25 cellular contexts compared by ENCODE assay signal in the genomic region with DNA sequence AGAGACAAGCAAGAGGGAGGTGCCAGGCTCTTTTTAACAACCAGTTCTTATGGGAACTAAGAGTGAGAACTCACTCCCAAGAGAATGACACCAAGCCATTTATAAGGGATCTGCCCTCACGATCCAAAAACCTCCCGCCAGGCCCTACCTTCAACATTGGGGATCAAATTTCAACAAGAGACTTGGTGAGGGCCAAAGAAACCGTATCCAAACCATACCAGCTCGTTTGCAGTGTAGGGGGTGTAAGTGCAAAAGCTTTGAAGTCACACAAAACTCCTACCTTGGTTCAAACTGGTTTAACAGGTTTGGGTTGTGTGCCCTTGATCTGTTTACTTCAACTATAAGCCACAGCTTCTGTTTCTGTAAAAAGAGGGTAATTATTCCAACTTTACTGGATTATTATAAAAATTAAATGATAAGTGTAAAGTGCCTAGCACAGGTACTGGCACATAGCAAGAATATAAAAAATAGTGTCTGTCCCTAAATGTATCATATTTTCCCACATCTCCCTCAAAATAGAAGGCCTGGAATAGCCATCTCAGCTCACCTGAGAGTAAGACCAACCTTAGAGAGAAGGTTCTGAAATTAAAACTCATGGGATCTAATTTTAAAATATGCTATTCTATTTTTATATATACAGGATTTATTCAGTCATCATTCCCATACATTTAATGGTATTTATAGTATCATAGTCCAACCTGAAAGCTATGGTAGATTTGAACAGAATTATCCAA. TPM values are rescaled to one million over a fixed set of nuclear protein-coding genes. Genes with fewer than 3 reads are reported as not detected.
DNase-seq lines count a peak whose midpoint lies in the region; ATAC-seq and TF ChIP-seq lines count a peak whose summit lies in the region.
"Had no signal": no experiment of that assay in that cellular context is flagged by ENCODE, and none has a peak within 500 bp of the region (broad histone marks: within the 10 kb centered on the region; RNA-seq: fewer than 3 reads in every experiment).

No MANE protein-coding gene starts in this region.

- H3K4me1 Mint-ChIP-seq in GM23338 = peaks cover 21% of the 10 kb centered on the region
- H3K4me1 Mint-ChIP-seq: naive thymus-derived CD4-positive, alpha-beta T cell had no signal

- WGBS in trophoblast cell (ENCODE audit: extremely low coverage, insufficient coverage, insufficient read length) = no CpG with 5 or more reads among the region's 4 CpGs

- H3K36me3 ChIP-seq in GM23338 (ENCODE audit: insufficient read depth) (no peaks in the 10 kb centered on the region), trophoblast cell (ENCODE audit: control insufficient read depth in 1 of 2, insufficient read depth in 2 of 2, low read length in 2 of 2) (no peaks in the 10 kb centered on the region)
- H3K36me3 ChIP-seq: suprapubic skin had no signal

- H4K20me1 ChIP-seq in GM23338 (replicated peaks; ENCODE audit: insufficient read depth) = no peaks in the 10 kb centered on the region

- no peaks in the 10 kb centered on the region; the same call in 1 of the 2 replicates for H3K9me2 ChIP-seq in GM23338 (ENCODE audit: insufficient read depth)

- peak; percentile 71 for DNase-seq in GM23338 (ENCODE audit: low spot score)
- DNase-seq in NCI-H510A (lab: John Stamatoyannopoulos, UW) = peak; percentile 79
- DNase-seq in trophoblast cell = peak; percentile 7 to 57
- DNase-seq in NCI-H2107 treated with DMSO at 0.1 percent for 48 hours (lab: John Stamatoyannopoulos, UW; ENCODE audit: unreplicated experiment) = no peak
- DNase-seq: activated CD4-positive, alpha-beta T cell treated with anti-CD3 and anti-CD28 coated beads, Interleukin-2, amount 50 U/mL, for 4 hours; activated CD8-positive, alpha-beta memory T cell treated with anti-CD3 and anti-CD28 coated beads, Interleukin-2, amount 50 U/mL, for 48 hours; amniotic stem cell; dermis blood vessel endothelial cell; DMS153; GM23248; Karpas-422; kidney; mesenchymal stem cell; naive thymus-derived CD4-positive, alpha-beta T cell; NCI-H1105; NCI-H2107; NCI-H82; stimulated activated CD4-positive, alpha-beta T cell treated with anti-CD3 and anti-CD28 coated beads, Interleukin-15, amount 100 ng/mL, for 24 hours had no signal

- no peak overlapping the region for H3K4me3 Mint-ChIP-seq in GM23338
- H3K4me3 Mint-ChIP-seq: naive thymus-derived CD4-positive, alpha-beta T cell; T-helper 1 cell treated with Interleukin-12 subunit alpha and Interleukin-12 subunit beta and Interleukin-4 antibody, amounts not matched to agents 30 μg/mL and 1 μg/mL, for 36 hours had no signal

- peaks cover 2% of the 10 kb centered on the region for H3K79me1 ChIP-seq in trophoblast cell (ENCODE audit: low read length)

- H3K9ac ChIP-seq in trophoblast cell (ENCODE audit: low read length) = no peak overlapping the region
- H3K9ac ChIP-seq: GM23248 had no signal

- H2AK5ac ChIP-seq in trophoblast cell (ENCODE audit: low read length) = no peak overlapping the region

- peak overlapping the region; percentile 71 for H3K4ac ChIP-seq in trophoblast cell (ENCODE audit: low read depth, low read length)

- no peak overlapping the region for H3K18ac ChIP-seq in trophoblast cell (ENCODE audit: low read length)

- H2BK5ac ChIP-seq in trophoblast cell (ENCODE audit: low read depth, low read length, poor library complexity) = peak overlapping the region; percentile 80

- H2BK120ac ChIP-seq in trophoblast cell (ENCODE audit: insufficient read depth, low read length, poor library complexity) = peak overlapping the region; percentile 85

- H3K79me2 ChIP-seq in GM23338 (replicated peaks; ENCODE audit: insufficient read depth) = no peaks in the 10 kb centered on the region
- no peaks in the 10 kb centered on the region for H3K79me2 ChIP-seq in trophoblast cell (ENCODE audit: control insufficient read depth, insufficient read depth, low read length, poor library complexity)

- TF ChIP-seq CTCF in GM23338 (conservative IDR thresholded peaks at IDR 0.05; ENCODE audit: low read depth in 2 of 2) = no peak

- H4K8ac ChIP-seq in trophoblast cell (ENCODE audit: low read depth, low read length) = no peak overlapping the region

- H4K12ac ChIP-seq in trophoblast cell (ENCODE audit: low read depth, low read length) = no peak overlapping the region

- no peaks in the 10 kb centered on the region for H3K36me3 Mint-ChIP-seq in GM23338 (ENCODE audit: low read depth)

- H3K27ac ChIP-seq in GM23338 (ENCODE audit: low read depth) (no peak overlapping the region), trophoblast cell (ENCODE audit: low read depth, low read length) (peak overlapping the region; percentile 82)
- H3K27ac ChIP-seq: foreskin keratinocyte, GM23248, suprapubic skin had no signal

- H2AFZ ChIP-seq in GM23338 (no peak overlapping the region), trophoblast cell (ENCODE audit: insufficient read depth, low read length, poor library complexity) (peak overlapping the region; percentile 10)
- H2AFZ ChIP-seq: GM23248 had no signal

- H3K9me3 ChIP-seq in trophoblast cell (ENCODE audit: insufficient read depth, low read depth, low read length) = no peaks in the 10 kb centered on the region
- H3K9me3 ChIP-seq: suprapubic skin had no signal

- H3K14ac ChIP-seq in trophoblast cell (ENCODE audit: low read length) = no peak overlapping the region

- no peak overlapping the region for H3K4me3 ChIP-seq in GM23338
- no peak overlapping the region for H3K4me3 ChIP-seq in trophoblast cell (ENCODE audit: low read depth, low read length)
- H3K4me3 ChIP-seq: GM23248, suprapubic skin had no signal

- peaks cover 2% of the 10 kb centered on the region for H3K27me3 Mint-ChIP-seq in GM23338 (ENCODE audit: insufficient read depth, low read depth, poor library complexity)

- no peaks in the 10 kb centered on the region for H3F3A ChIP-seq in GM23338 (replicated peaks; ENCODE audit: low read depth)

- H3K9me3 Mint-ChIP-seq in GM23338 = no peaks in the 10 kb centered on the region; the same call in 1 of the 3 replicates
- H3K9me3 Mint-ChIP-seq: T-helper 1 cell treated with Interleukin-12 subunit alpha and Interleukin-12 subunit beta and Interleukin-4 antibody, amounts not matched to agents 30 μg/mL and 1 μg/mL, for 36 hours had no signal

- no peak overlapping the region for H3K27ac Mint-ChIP-seq in GM23338
- H3K27ac Mint-ChIP-seq: naive thymus-derived CD4-positive, alpha-beta T cell; T-helper 1 cell treated with Interleukin-12 subunit alpha and Interleukin-12 subunit beta and Interleukin-4 antibody, amounts not matched to agents 30 μg/mL and 1 μg/mL, for 36 hours had no signal

- no peaks in the 10 kb centered on the region for H3K4me1 ChIP-seq in GM23338 (ENCODE audit: insufficient read depth)
- H3K4me1 ChIP-seq in trophoblast cell (ENCODE audit: control insufficient read depth in 1 of 2, insufficient read depth in 2 of 2, low read length in 2 of 2) = peaks cover 0 to 4% of the 10 kb centered on the region in 2 experiments
- H3K4me1 ChIP-seq: foreskin keratinocyte, suprapubic skin had no signal

- ATAC-seq in GM23338 = peak; percentile 97
- peak; percentile 74 for ATAC-seq in esophagus mucosa
- no peak for ATAC-seq in GM18511 (IDR thresholded peaks at IDR 0.05; ENCODE audit: unreplicated experiment)
- no peak for ATAC-seq in HG03354 (IDR thresholded peaks at IDR 0.05; ENCODE audit: poor library complexity, severe bottlenecking, unreplicated experiment)
- ATAC-seq: foreskin keratinocyte; naive thymus-derived CD4-positive, alpha-beta T cell; sciatic nerve had no signal

- H3K27me3 ChIP-seq in GM23338 (ENCODE audit: insufficient read depth) = no peaks in the 10 kb centered on the region
- H3K27me3 ChIP-seq in trophoblast cell (ENCODE audit: insufficient read depth, low read length) = no peaks in the 10 kb centered on the region
- H3K27me3 ChIP-seq: foreskin keratinocyte, suprapubic skin had no signal

- H3K23ac ChIP-seq in trophoblast cell (ENCODE audit: low read length) = no peak overlapping the region

- peak overlapping the region; percentile 95 for H2BK12ac ChIP-seq in trophoblast cell (ENCODE audit: low read length)

- H3K4me2 ChIP-seq in GM23338 (no peak overlapping the region), trophoblast cell (ENCODE audit: low read length) (peak overlapping the region; percentile 38)

- H4K91ac ChIP-seq in trophoblast cell (ENCODE audit: low read depth, low read length) = peak overlapping the region; percentile 59

TF ChIP-seq in GM23338, 12 proteins besides CTCF, POLR2A, EP300 and RAD21:
- TF ChIP-seq, protein P1, sequence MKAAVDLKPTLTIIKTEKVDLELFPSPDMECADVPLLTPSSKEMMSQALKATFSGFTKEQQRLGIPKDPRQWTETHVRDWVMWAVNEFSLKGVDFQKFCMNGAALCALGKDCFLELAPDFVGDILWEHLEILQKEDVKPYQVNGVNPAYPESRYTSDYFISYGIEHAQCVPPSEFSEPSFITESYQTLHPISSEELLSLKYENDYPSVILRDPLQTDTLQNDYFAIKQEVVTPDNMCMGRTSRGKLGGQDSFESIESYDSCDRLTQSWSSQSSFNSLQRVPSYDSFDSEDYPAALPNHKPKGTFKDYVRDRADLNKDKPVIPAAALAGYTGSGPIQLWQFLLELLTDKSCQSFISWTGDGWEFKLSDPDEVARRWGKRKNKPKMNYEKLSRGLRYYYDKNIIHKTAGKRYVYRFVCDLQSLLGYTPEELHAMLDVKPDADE (IDR thresholded peaks at IDR 0.05) = no peak
- TF ChIP-seq ZNF114 (CRISPR knock-in tag; IDR thresholded peaks at IDR 0.05) = 0 out of 2 replicates have a peak, but pooled peaks have one; percentile 60

RNA-seq across cellular contexts. Expression of gene USP25, which starts 7.0 kb away (rescaled TPM):
- total RNA-seq in GM23338 (2014; rRNA removed; shearing (Covaris generic)) = 49.2 and 69.3 TPM in 2 replicates
- 11.8 and 14.2 TPM in 2 replicates for polyA plus RNA-seq in GM23338 (2016; fragmentation: Nextera tagmentation; extraction: Ambion mirVana)
- total RNA-seq in esophagus mucosa = 28.4 TPM
- polyA plus RNA-seq in trophoblast cell (2013) = 44.5 and 45.5 TPM in 2 replicates

Comparison
In these comparisons a context has a peak if more than half of its experiments do, and no peak if none do; other contexts are left out.
1. ATAC-seq: peak in GM23338 (single experiment) and esophagus mucosa (single experiment); none in GM18511 (single experiment) and HG03354 (single experiment).